In genomic region chr2:20654414-20654813, GRCh38 we compare ENCODE assay signal across 1 cellular context.
TF ChIP-seq lines count a peak whose summit lies in the region.

No MANE protein-coding gene starts in this region.

TF ChIP-seq in H1, 55 proteins besides CTCF, POLR2A, EP300 and RAD21:
- TF ChIP-seq, protein P1, sequence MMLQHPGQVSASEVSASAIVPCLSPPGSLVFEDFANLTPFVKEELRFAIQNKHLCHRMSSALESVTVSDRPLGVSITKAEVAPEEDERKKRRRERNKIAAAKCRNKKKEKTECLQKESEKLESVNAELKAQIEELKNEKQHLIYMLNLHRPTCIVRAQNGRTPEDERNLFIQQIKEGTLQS (IDR thresholded peaks at IDR 0.05; ENCODE audit: insufficient read depth, low read depth, low read length): no peak
- 0 out of 4 replicates have a peak, but pooled peaks of 1 of the 2 experiments have one; percentile 42 for TF ChIP-seq HDAC2 (IDR thresholded peaks at IDR 0.05; ENCODE audit: borderline replicate concordance in 1 of 2, low read depth in 2 of 2, low read length in 2 of 2)
- peak; percentile 64; the same call in 1 of the 2 replicates for TF ChIP-seq KDM1A (IDR thresholded peaks at IDR 0.05; ENCODE audit: borderline replicate concordance, low read length)
